Comparison of ENCODE assay signal across 10 cellular contexts in genomic region chr2:66305714-66306113, GRCh38.
A peak's percentile ranks its signal among the peaks of the same experiment; 100 is the strongest.
DNase-seq lines count a peak whose midpoint lies in the region; ATAC-seq and TF ChIP-seq lines count a peak whose summit lies in the region.
"Had no signal": no experiment of that assay in that cellular context is flagged by ENCODE, and none has a peak within 500 bp of the region (broad histone marks: within the 10 kb centered on the region; RNA-seq: fewer than 3 reads in every experiment).

No MANE protein-coding gene starts in this region.

- in situ Hi-C loops in GM13977 (cut with MboI; ENCODE audit: low pct_unique_long_range_greater_than_20kb, low sequenced_read_pairs, unreplicated experiment): no loop called here

- H3K27ac Mint-ChIP-seq in HFFc6: no peak overlapping the region
- H3K27ac Mint-ChIP-seq: activated naive CD8-positive, alpha-beta T cell had no signal

- DNase-seq in LNCaP clone FGC (ENCODE audit: low read depth) (peak; percentile 4), SHP77 treated with DMSO at 0.1 percent for 48 hours (lab: John Stamatoyannopoulos, UW) (peak; percentile 90), Right ventricle myocardium superior (peak; percentile 79), sciatic nerve (ENCODE audit: low spot score) (peak; percentile 83), HFFc6 (no peak), GM13977 (ENCODE audit: low spot score) (no peak), NCI-H226 (no peak), HuH-7 (ENCODE audit: low spot score) (no peak)
- DNase-seq: NK-92 treated with Interleukin-12 subunit alpha and Interleukin-12 subunit beta, amount 100 ng/mL, for 24 hours had no signal

- no peak overlapping the region for H3K4me3 ChIP-seq in LNCaP clone FGC (ENCODE audit: low read depth, low read length)

- no peak overlapping the region for H3K4me3 Mint-ChIP-seq in HFFc6
- H3K4me3 Mint-ChIP-seq: activated naive CD8-positive, alpha-beta T cell had no signal

- ATAC-seq in Right ventricle myocardium superior (ENCODE audit: poor library complexity) (peak; percentile 79), sciatic nerve (peak; percentile 90)

- H3K27me3 Mint-ChIP-seq in HFFc6 (ENCODE audit: insufficient read depth): peaks cover 6% of the 10 kb centered on the region; the same call in 1 of the 2 replicates
- H3K27me3 Mint-ChIP-seq: activated naive CD8-positive, alpha-beta T cell had no signal

- no peaks in the 10 kb centered on the region for H3K4me1 Mint-ChIP-seq in HFFc6 (ENCODE audit: low read depth)

- TF ChIP-seq CTCF in LNCaP clone FGC (IDR thresholded peaks at IDR 0.05; ENCODE audit: control insufficient read depth, extremely low read depth, insufficient read depth): no peak
- no peak for TF ChIP-seq CTCF in HFFc6 (IDR thresholded peaks at IDR 0.05)
- TF ChIP-seq CTCF in GM13977 (IDR thresholded peaks at IDR 0.05; ENCODE audit: extremely low read depth, insufficient read depth, missing control alignments): no peak

- H3K36me3 Mint-ChIP-seq in HFFc6 (ENCODE audit: low read depth): no peaks in the 10 kb centered on the region
- H3K36me3 Mint-ChIP-seq: activated naive CD8-positive, alpha-beta T cell had no signal

- intact Hi-C loops in Right ventricle myocardium superior (cut with DNase I): no loop called here
- intact Hi-C loops in sciatic nerve (cut with DNase I): no loop called here

- peaks cover 7% of the 10 kb centered on the region; the same call in 1 of the 2 replicates for H3K9me3 Mint-ChIP-seq in HFFc6

Comparison
In these comparisons a context has a peak if more than half of its experiments do, and no peak if none do; other contexts are left out.
1. DNase-seq: peak in LNCaP clone FGC (single experiment), SHP77 treated with DMSO at 0.1 percent for 48 hours (single experiment), Right ventricle myocardium superior (single experiment) and sciatic nerve (single experiment); none in HFFc6 (single experiment), GM13977 (single experiment), NCI-H226 (single experiment) and HuH-7 (single experiment).